Comparison of ENCODE assay signal across 10 cellular contexts in the genomic region with DNA sequence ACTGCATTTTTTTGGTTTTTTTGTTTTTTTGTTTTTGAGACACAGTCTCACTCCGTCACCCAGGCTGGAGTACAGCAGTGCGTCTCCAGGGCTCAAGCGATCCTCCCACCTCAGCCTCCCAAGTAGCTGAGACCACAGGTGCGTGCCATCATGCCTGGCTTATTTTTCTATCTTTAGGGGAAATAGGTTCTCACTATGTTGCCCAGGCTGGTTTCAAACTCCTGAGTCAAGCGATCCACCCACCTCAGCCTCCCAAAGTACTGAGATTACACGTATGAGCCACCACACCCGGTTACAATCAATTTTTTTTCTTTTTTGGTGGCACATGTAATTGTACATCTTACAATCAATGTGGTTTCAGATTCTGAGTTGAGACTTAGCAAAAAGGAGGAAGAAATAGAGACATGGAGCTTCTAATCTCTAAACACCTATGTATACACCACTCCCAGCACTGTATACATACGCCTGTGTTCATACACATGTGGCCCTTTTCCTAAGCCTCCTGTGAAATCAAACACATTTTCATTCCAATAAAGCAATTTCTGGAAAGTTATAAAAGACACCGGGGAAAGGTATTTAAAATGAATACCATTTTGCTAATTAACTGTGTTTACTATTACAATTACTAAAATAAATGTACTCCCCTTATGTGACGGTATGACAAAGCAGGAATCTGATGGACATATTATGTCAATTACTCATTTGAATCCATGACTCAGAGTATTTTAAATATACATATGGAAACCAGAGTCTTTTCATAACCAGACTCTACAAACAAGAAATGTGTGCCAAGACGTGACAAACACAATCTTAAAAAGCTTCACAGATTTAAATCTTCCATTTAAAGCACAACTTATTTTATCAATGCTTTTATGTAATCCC. TPM values are rescaled to one million over a fixed set of nuclear protein-coding genes. Genes with fewer than 3 reads are reported as not detected.
DNase-seq lines count a peak whose midpoint lies in the region; ATAC-seq and TF ChIP-seq lines count a peak whose summit lies in the region.
"Had no signal": no experiment of that assay in that cellular context is flagged by ENCODE, and none has a peak within 500 bp of the region (broad histone marks: within the 10 kb centered on the region; RNA-seq: fewer than 3 reads in every experiment).

No MANE protein-coding gene starts in this region.

- no peaks in the 10 kb centered on the region; the same call in none of the 2 replicates for H3K36me3 ChIP-seq in RWPE2 (ENCODE audit: low read depth)
- H3K36me3 ChIP-seq in CD8-positive, alpha-beta T cell (ENCODE audit: insufficient read depth, low read length): no peaks in the 10 kb centered on the region

- POLR2A ChIA-PET in CD8-positive, alpha-beta T cell (lab: Charles Lee): no interaction called here

- DNase-seq in HCEC 1CT (peak; percentile 85), RWPE2 (ENCODE audit: low spot score) (no peak), epithelial cell of esophagus (ENCODE audit: low read depth) (peak; percentile 85), AML-193 (lab: John Stamatoyannopoulos, UW) (no peak), cerebellar cortex (ENCODE audit: low spot score) (no peak)
- DNase-seq in stimulated activated CD8-positive, alpha-beta memory T cell treated with anti-CD3 and anti-CD28 coated beads, Interleukin-12 subunit alpha, Interleukin-12 subunit beta, amount 100 ng/mL, for 24 hours (ENCODE audit: extremely low read depth): peak; percentile 11
- DNase-seq in CD8-positive, alpha-beta T cell: no peak
- DNase-seq: activated CD4-positive, CD25-positive, alpha-beta regulatory T cell; endodermal cell; NCI-H526 treated with DMSO at 0.1 percent for 48 hours had no signal

- CTCF ChIA-PET in CD8-positive, alpha-beta T cell (lab: Charles Lee): no interaction called here

- intact Hi-C loops in CD8-positive, alpha-beta T cell (cut with DNase I, micrococcal nuclease): no loop called here

- H3K27ac ChIP-seq in RWPE2 (ENCODE audit: poor library complexity, severe bottlenecking): peak overlapping the region; percentile 72
- no peak overlapping the region for H3K27ac ChIP-seq in CD8-positive, alpha-beta T cell (ENCODE audit: low read depth, low read length)

- no peak for TF ChIP-seq CTCF in RWPE2 (IDR thresholded peaks at IDR 0.05; ENCODE audit: poor library complexity, severe bottlenecking)
- no peak for TF ChIP-seq CTCF in epithelial cell of esophagus (IDR thresholded peaks at IDR 0.05; ENCODE audit: insufficient read depth, low read depth, low read length, missing control alignments)
- no peak for TF ChIP-seq CTCF in CD8-positive, alpha-beta T cell (IDR thresholded peaks at IDR 0.05)

- no peak overlapping the region for H3K4me3 Mint-ChIP-seq in CD8-positive, alpha-beta T cell
- H3K4me3 Mint-ChIP-seq: endodermal cell had no signal

- H3K4me3 ChIP-seq in RWPE2 (ENCODE audit: severe bottlenecking) (no peak overlapping the region), epithelial cell of esophagus (ENCODE audit: low read length) (no peak overlapping the region)
- H3K4me3 ChIP-seq in CD8-positive, alpha-beta T cell (ENCODE audit: low read depth, low read length): no peak overlapping the region

- H3K36me3 Mint-ChIP-seq in CD8-positive, alpha-beta T cell: peaks cover 23% of the 10 kb centered on the region

- H3K27me3 ChIP-seq in RWPE2 (ENCODE audit: insufficient read depth, poor library complexity, severe bottlenecking): no peaks in the 10 kb centered on the region
- H3K27me3 ChIP-seq in CD8-positive, alpha-beta T cell (ENCODE audit: insufficient read depth, low read length): no peaks in the 10 kb centered on the region

- no peaks in the 10 kb centered on the region for H3K27me3 Mint-ChIP-seq in CD8-positive, alpha-beta T cell (ENCODE audit: low read depth)

- H3K9me3 Mint-ChIP-seq in CD8-positive, alpha-beta T cell: peaks cover 8% of the 10 kb centered on the region

- peak; percentile 84 for ATAC-seq in RWPE2 (ENCODE audit: low read depth)
- no peak for ATAC-seq in CD8-positive, alpha-beta T cell

- peaks cover 41% of the 10 kb centered on the region for H3K4me1 ChIP-seq in RWPE2 (ENCODE audit: insufficient read depth, poor library complexity, severe bottlenecking)
- H3K4me1 ChIP-seq in CD8-positive, alpha-beta T cell (ENCODE audit: insufficient read depth, low read length): no peaks in the 10 kb centered on the region

- peaks cover 34% of the 10 kb centered on the region for H3K4me1 Mint-ChIP-seq in CD8-positive, alpha-beta T cell (ENCODE audit: low read depth)

- H3K27ac Mint-ChIP-seq in CD8-positive, alpha-beta T cell: no peak overlapping the region
- H3K27ac Mint-ChIP-seq: endodermal cell had no signal

- no peaks in the 10 kb centered on the region for H3K9me3 ChIP-seq in RWPE2 (ENCODE audit: severe bottlenecking)
- H3K9me3 ChIP-seq in CD8-positive, alpha-beta T cell (ENCODE audit: low read length): no peaks in the 10 kb centered on the region

RNA-seq across cellular contexts. Expression of gene SMURF1, which starts 40.9 kb away (rescaled TPM):
- total RNA-seq in CD8-positive, alpha-beta T cell: 10 to 100 TPM; 42.5 to 44.8 TPM

Comparison
In these comparisons a context has a peak if more than half of its experiments do, and no peak if none do; other contexts are left out.
1. DNase-seq: peak in HCEC 1CT (single experiment), epithelial cell of esophagus (single experiment) and stimulated activated CD8-positive, alpha-beta memory T cell treated with anti-CD3 and anti-CD28 coated beads, Interleukin-12 subunit alpha, Interleukin-12 subunit beta, amount 100 ng/mL, for 24 hours (single experiment); none in RWPE2 (single experiment), AML-193 (0 of 2), CD8-positive, alpha-beta T cell (0 of 7) and cerebellar cortex (single experiment).